Comparison of ENCODE assay signal across 1 cellular context in the genomic region with DNA sequence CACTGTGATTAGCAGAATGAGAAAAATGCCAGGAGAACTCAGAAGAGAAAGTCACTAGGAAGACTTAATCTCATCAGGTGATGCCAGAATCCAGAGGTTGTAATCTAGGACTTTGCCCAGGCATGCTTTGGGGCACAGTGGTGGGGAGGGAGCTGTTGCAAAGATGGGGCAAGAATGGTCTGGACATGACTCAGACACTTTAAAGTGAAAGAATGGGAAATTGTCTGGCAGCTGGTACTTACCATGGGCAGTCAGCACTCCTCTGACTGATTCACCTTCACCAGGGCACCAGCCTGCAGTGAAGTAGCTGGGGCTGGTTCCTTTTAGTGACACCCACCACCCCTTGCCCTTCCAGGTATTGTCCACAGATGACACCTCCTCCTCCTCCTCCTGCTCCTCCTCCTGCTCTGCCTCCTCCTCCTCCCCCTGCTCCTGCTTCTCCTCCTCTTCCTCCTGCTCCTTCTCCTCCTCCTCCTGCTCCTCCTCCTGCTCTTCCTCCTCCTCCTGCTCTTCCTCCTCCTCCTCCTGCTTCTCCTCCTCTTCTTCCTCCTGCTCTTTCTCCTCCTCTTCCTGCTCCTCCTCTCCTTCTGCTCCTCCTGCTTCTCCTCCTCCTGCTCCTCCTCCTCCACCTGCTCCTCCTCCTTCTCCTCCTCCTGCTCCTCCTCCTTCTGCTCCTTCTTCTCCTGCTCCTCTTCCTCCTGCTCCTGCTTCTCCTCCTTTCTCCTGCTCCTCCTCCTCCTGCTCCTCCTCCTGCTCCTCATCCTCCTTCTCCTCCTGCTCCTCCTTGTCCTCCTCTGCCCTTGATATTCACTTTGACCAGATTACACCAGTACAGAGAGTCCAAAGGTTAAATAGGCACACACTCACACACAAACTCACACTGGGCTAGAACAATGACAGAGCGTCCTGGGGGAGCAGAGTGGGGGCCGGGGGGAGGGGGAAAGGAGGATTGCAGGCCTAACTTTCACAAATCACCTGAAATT.
TF ChIP-seq lines count a peak whose summit lies in the region.

A gene (minus strand): TSS at position 379 of the 983 bp plus-strand sequence. CDS start 8,739 bp downstream, outside the sequence.

TF ChIP-seq in HEK293, 187 proteins besides CTCF, POLR2A, EP300 and RAD21 (continued from another document):
- no peak for TF ChIP-seq KLF7 (tag by site-specific recombination; IDR thresholded peaks at IDR 0.05; ENCODE audit: borderline replicate concordance)
- TF ChIP-seq, protein P1, sequence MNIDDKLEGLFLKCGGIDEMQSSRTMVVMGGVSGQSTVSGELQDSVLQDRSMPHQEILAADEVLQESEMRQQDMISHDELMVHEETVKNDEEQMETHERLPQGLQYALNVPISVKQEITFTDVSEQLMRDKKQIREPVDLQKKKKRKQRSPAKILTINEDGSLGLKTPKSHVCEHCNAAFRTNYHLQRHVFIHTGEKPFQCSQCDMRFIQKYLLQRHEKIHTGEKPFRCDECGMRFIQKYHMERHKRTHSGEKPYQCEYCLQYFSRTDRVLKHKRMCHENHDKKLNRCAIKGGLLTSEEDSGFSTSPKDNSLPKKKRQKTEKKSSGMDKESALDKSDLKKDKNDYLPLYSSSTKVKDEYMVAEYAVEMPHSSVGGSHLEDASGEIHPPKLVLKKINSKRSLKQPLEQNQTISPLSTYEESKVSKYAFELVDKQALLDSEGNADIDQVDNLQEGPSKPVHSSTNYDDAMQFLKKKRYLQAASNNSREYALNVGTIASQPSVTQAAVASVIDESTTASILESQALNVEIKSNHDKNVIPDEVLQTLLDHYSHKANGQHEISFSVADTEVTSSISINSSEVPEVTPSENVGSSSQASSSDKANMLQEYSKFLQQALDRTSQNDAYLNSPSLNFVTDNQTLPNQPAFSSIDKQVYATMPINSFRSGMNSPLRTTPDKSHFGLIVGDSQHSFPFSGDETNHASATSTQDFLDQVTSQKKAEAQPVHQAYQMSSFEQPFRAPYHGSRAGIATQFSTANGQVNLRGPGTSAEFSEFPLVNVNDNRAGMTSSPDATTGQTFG (tag by site-specific recombination; IDR thresholded peaks at IDR 0.05; ENCODE audit: borderline replicate concordance): 0 out of 2 replicates have a peak, but pooled peaks have one; percentile 19
- TF ChIP-seq ZSCAN16 (tag by site-specific recombination; IDR thresholded peaks at IDR 0.05): no peak
- peak; percentile 62 for TF ChIP-seq SP2 (tag by site-specific recombination; IDR thresholded peaks at IDR 0.05)
- TF ChIP-seq, protein P2, sequence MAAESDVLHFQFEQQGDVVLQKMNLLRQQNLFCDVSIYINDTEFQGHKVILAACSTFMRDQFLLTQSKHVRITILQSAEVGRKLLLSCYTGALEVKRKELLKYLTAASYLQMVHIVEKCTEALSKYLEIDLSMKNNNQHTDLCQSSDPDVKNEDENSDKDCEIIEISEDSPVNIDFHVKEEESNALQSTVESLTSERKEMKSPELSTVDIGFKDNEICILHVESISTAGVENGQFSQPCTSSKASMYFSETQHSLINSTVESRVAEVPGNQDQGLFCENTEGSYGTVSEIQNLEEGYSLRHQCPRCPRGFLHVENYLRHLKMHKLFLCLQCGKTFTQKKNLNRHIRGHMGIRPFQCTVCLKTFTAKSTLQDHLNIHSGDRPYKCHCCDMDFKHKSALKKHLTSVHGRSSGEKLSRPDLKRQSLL (tag by site-specific recombination; IDR thresholded peaks at IDR 0.05): no peak
- TF ChIP-seq ZFHX2 (tag by site-specific recombination; conservative IDR thresholded peaks at IDR 0.05): peak; percentile 98
- no peak for TF ChIP-seq ZNF404 (tag by site-specific recombination; IDR thresholded peaks at IDR 0.05)
- TF ChIP-seq, protein P3, sequence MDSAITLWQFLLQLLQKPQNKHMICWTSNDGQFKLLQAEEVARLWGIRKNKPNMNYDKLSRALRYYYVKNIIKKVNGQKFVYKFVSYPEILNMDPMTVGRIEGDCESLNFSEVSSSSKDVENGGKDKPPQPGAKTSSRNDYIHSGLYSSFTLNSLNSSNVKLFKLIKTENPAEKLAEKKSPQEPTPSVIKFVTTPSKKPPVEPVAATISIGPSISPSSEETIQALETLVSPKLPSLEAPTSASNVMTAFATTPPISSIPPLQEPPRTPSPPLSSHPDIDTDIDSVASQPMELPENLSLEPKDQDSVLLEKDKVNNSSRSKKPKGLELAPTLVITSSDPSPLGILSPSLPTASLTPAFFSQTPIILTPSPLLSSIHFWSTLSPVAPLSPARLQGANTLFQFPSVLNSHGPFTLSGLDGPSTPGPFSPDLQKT (IDR thresholded peaks at IDR 0.05; ENCODE audit: borderline replicate concordance, low read depth, low read length): no peak
- TF ChIP-seq ZNF777 (tag by site-specific recombination; IDR thresholded peaks at IDR 0.05; ENCODE audit: borderline replicate concordance): 0 out of 2 replicates have a peak, but pooled peaks have one; percentile 41
- peak; percentile 53; the same call in 1 of the 2 replicates for TF ChIP-seq ZNF335 (tag by site-specific recombination; conservative IDR thresholded peaks at IDR 0.05)
- peak; percentile 33; the same call in 1 of the 2 replicates for TF ChIP-seq ZNF660 (tag by site-specific recombination; IDR thresholded peaks at IDR 0.05)
- TF ChIP-seq ZNF433 (tag by site-specific recombination; IDR thresholded peaks at IDR 0.05; ENCODE audit: low read depth): no peak
- peak; percentile 94 for TF ChIP-seq ZNF776 (tag by site-specific recombination; IDR thresholded peaks at IDR 0.05; ENCODE audit: borderline replicate concordance)
- TF ChIP-seq GLI2 (tag by site-specific recombination; IDR thresholded peaks at IDR 0.05; ENCODE audit: borderline replicate concordance, low read depth): no peak
- no peak for TF ChIP-seq KLF10 (tag by site-specific recombination; IDR thresholded peaks at IDR 0.05)
- no peak for TF ChIP-seq YY1 (tag by site-specific recombination; IDR thresholded peaks at IDR 0.05)
- no peak; the same call in 1 of the 2 replicates for TF ChIP-seq ZIC2 (tag by site-specific recombination; IDR thresholded peaks at IDR 0.05)
- no peak for TF ChIP-seq ZNF558 (tag by site-specific recombination; IDR thresholded peaks at IDR 0.05)
- TF ChIP-seq SETDB1 (IDR thresholded peaks at IDR 0.05; ENCODE audit: insufficient read length, low read length): no peak
- TF ChIP-seq ZNF16 (tag by site-specific recombination; IDR thresholded peaks at IDR 0.05; ENCODE audit: low read depth): no peak
- no peak for TF ChIP-seq ZNF140 (tag by site-specific recombination; IDR thresholded peaks at IDR 0.05)
- TF ChIP-seq ZNF394 (tag by site-specific recombination; IDR thresholded peaks at IDR 0.05; ENCODE audit: borderline replicate concordance): peak; percentile 98
- no peak for TF ChIP-seq KLF8 (tag by site-specific recombination; IDR thresholded peaks at IDR 0.05)
- TF ChIP-seq, protein P4, sequence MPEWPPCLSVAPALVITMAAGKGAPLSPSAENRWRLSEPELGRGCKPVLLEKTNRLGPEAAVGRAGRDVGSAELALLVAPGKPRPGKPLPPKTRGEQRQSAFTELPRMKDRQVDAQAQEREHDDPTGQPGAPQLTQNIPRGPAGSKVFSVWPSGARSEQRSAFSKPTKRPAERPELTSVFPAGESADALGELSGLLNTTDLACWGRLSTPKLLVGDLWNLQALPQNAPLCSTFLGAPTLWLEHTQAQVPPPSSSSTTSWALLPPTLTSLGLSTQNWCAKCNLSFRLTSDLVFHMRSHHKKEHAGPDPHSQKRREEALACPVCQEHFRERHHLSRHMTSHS (tag by site-specific recombination; IDR thresholded peaks at IDR 0.05): peak; percentile 76; the same call in 1 of the 2 replicates
- TF ChIP-seq ZBTB20 (tag by site-specific recombination; IDR thresholded peaks at IDR 0.05): peak; percentile 45; the same call in 1 of the 2 replicates
- peak; percentile 89 for TF ChIP-seq PRDM1 (tag by site-specific recombination; IDR thresholded peaks at IDR 0.05)
- TF ChIP-seq, protein P5, sequence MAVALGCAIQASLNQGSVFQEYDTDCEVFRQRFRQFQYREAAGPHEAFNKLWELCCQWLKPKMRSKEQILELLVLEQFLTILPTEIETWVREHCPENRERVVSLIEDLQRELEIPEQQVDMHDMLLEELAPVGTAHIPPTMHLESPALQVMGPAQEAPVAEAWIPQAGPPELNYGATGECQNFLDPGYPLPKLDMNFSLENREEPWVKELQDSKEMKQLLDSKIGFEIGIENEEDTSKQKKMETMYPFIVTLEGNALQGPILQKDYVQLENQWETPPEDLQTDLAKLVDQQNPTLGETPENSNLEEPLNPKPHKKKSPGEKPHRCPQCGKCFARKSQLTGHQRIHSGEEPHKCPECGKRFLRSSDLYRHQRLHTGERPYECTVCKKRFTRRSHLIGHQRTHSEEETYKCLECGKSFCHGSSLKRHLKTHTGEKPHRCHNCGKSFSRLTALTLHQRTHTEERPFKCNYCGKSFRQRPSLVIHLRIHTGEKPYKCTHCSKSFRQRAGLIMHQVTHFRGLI (tag by site-specific recombination; IDR thresholded peaks at IDR 0.05): no peak
- TF ChIP-seq MEIS1 (CRISPR knock-in tag; IDR thresholded peaks at IDR 0.05; ENCODE audit: borderline replicate concordance): no peak
- TF ChIP-seq, protein P6, sequence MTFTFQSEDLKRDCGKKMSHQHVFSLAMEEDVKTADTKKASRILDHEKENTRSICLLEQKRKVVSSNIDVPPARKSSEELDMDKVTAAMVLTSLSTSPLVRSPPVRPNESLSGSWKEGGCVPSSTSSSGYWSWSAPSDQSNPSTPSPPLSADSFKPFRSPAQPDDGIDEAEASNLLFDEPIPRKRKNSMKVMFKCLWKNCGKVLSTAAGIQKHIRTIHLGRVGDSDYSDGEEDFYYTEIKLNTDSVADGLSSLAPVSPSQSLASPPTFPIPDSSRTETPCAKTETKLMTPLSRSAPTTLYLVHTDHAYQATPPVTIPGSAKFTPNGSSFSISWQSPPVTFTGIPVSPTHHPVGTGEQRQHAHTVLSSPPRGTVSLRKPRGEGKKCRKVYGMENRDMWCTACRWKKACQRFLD (tag by site-specific recombination; IDR thresholded peaks at IDR 0.05): no peak
- no peak for TF ChIP-seq ZNF837 (tag by site-specific recombination; IDR thresholded peaks at IDR 0.05)
- TF ChIP-seq, protein P7, sequence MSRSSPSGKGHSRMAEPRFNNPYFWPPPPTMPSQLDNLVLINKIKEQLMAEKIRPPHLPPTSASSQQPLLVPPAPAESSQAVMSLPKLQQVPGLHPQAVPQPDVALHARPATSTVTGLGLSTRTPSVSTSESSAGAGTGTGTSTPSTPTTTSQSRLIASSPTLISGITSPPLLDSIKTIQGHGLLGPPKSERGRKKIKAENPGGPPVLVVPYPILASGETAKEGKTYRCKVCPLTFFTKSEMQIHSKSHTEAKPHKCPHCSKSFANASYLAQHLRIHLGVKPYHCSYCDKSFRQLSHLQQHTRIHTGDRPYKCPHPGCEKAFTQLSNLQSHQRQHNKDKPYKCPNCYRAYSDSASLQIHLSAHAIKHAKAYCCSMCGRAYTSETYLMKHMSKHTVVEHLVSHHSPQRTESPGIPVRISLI (tag by site-specific recombination; IDR thresholded peaks at IDR 0.05): no peak
- TF ChIP-seq ZNF600 (tag by site-specific recombination; IDR thresholded peaks at IDR 0.05): no peak
- peak; percentile 73; the same call in 1 of the 2 replicates for TF ChIP-seq ZNF791 (tag by site-specific recombination; IDR thresholded peaks at IDR 0.05)
- 0 out of 2 replicates have a peak, but pooled peaks have one; percentile 49 for TF ChIP-seq ZNF157 (tag by site-specific recombination; IDR thresholded peaks at IDR 0.05)
- TF ChIP-seq, protein P8, sequence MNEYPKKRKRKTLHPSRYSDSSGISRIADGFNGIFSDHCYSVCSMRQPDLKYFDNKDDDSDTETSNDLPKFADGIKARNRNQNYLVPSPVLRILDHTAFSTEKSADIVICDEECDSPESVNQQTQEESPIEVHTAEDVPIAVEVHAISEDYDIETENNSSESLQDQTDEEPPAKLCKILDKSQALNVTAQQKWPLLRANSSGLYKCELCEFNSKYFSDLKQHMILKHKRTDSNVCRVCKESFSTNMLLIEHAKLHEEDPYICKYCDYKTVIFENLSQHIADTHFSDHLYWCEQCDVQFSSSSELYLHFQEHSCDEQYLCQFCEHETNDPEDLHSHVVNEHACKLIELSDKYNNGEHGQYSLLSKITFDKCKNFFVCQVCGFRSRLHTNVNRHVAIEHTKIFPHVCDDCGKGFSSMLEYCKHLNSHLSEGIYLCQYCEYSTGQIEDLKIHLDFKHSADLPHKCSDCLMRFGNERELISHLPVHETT (tag by site-specific recombination; IDR thresholded peaks at IDR 0.05): no peak
- TF ChIP-seq GLI4 (tag by site-specific recombination; IDR thresholded peaks at IDR 0.05): 0 out of 2 replicates have a peak, but pooled peaks have one; percentile 71
